20 cellular contexts compared by ENCODE assay signal in genomic region chr4:183936047-183936446, GRCh38. TPM values are rescaled to one million over a fixed set of nuclear protein-coding genes. Genes with fewer than 3 reads are reported as not detected.
DNase-seq lines count a peak whose midpoint lies in the region; ATAC-seq and TF ChIP-seq lines count a peak whose summit lies in the region.
"Had no signal": no experiment of that assay in that cellular context is flagged by ENCODE, and none has a peak within 500 bp of the region (broad histone marks: within the 10 kb centered on the region; RNA-seq: fewer than 3 reads in every experiment).

No MANE protein-coding gene starts in this region.

- H3K9me3 ChIP-seq in heart right ventricle (no peaks in the 10 kb centered on the region), SK-N-MC (ENCODE audit: low read depth, low read length) (no peaks in the 10 kb centered on the region), iPS-20b (ENCODE audit: insufficient read depth, low read depth, low read length) (no peaks in the 10 kb centered on the region)
- H3K9me3 ChIP-seq: Caco-2, HAP-1 had no signal

- H3K27ac Mint-ChIP-seq in progenitor cell of endocrine pancreas: peak overlapping the region; percentile 2
- H3K27ac Mint-ChIP-seq: CD4-positive, alpha-beta T cell had no signal

- no peaks in the 10 kb centered on the region for H3K9me3 Mint-ChIP-seq in progenitor cell of endocrine pancreas (ENCODE audit: low read depth)
- H3K9me3 Mint-ChIP-seq: CD4-positive, alpha-beta T cell had no signal

- ATAC-seq in heart right ventricle (peak in 6 of 8 donors; percentile 55 to 86 (median 78)), Right ventricle myocardium inferior (no peak), HG02763 (IDR thresholded peaks at IDR 0.05; ENCODE audit: unreplicated experiment) (no peak)
- ATAC-seq: K562 had no signal

- H3K27me3 ChIP-seq in heart right ventricle: no peaks in the 10 kb centered on the region
- no peaks in the 10 kb centered on the region for H3K27me3 ChIP-seq in iPS-20b (ENCODE audit: insufficient read depth, low read length)

- H3K4me3 ChIP-seq in heart right ventricle (no peak overlapping the region), SK-N-MC (peak overlapping the region; percentile 17; the same call in 1 of the 2 replicates), iPS-20b (ENCODE audit: low read length) (no peak overlapping the region; the same call in 1 of the 2 replicates)
- H3K4me3 ChIP-seq: HAP-1, K562 had no signal

- peak overlapping the region; percentile 30 for H3K9ac ChIP-seq in SK-N-MC (ENCODE audit: insufficient read length)
- H3K9ac ChIP-seq in iPS-20b (ENCODE audit: low read depth, low read length): peak overlapping the region; percentile 17; the same call in 1 of the 2 replicates

- no peaks in the 10 kb centered on the region for H3K27me3 Mint-ChIP-seq in progenitor cell of endocrine pancreas

- no peaks in the 10 kb centered on the region for H3K36me3 ChIP-seq in heart right ventricle
- no peaks in the 10 kb centered on the region for H3K36me3 ChIP-seq in SK-N-MC (ENCODE audit: insufficient read depth, low read length)
- no peaks in the 10 kb centered on the region for H3K36me3 ChIP-seq in iPS-20b (ENCODE audit: insufficient read depth, low read depth, low read length)
- H3K36me3 ChIP-seq: HAP-1 had no signal

- H3K36me3 Mint-ChIP-seq in progenitor cell of endocrine pancreas (ENCODE audit: insufficient read depth): peaks cover 2% of the 10 kb centered on the region

- H3K4me1 Mint-ChIP-seq in progenitor cell of endocrine pancreas (ENCODE audit: low read depth): peaks cover 18% of the 10 kb centered on the region

- intact Hi-C loops in heart right ventricle (cut with DNase I) (no loop called here), Right ventricle myocardium inferior (cut with DNase I) (no loop called here)

- H3K27ac ChIP-seq in heart right ventricle: peak overlapping the region in 2 of 10 donors; percentile 36 to 42
- peak overlapping the region; percentile 39; the same call in 1 of the 2 replicates for H3K27ac ChIP-seq in SK-N-MC
- no peak overlapping the region for H3K27ac ChIP-seq in iPS-20b (ENCODE audit: low read length)

- 38 to 49% methylated on average over 6 of the region's 6 CpGs for WGBS in heart right ventricle, 2 donors

- TF ChIP-seq CTCF in heart right ventricle (IDR thresholded peaks at IDR 0.05) (no peak), progenitor cell of endocrine pancreas (IDR thresholded peaks at IDR 0.05; ENCODE audit: unreplicated experiment) (no peak)

- no peak overlapping the region for H3K4me3 Mint-ChIP-seq in progenitor cell of endocrine pancreas (ENCODE audit: low read depth)
- H3K4me3 Mint-ChIP-seq: CD4-positive, alpha-beta T cell had no signal

- DNase-seq in heart right ventricle: peak in 1 of 2 donors; percentile 23
- DNase-seq in Right ventricle myocardium inferior (ENCODE audit: missing footprints): no peak
- DNase-seq in SK-N-MC (ENCODE audit: low read depth, low spot score): no peak
- DNase-seq in progenitor cell of endocrine pancreas (ENCODE audit: low spot score, unreplicated experiment): no peak
- DNase-seq in activated CD4-positive, alpha-beta T cell treated with anti-CD3 and anti-CD28 coated beads for 1 hour: no peak
- DNase-seq in cerebellar cortex (ENCODE audit: low spot score): no peak
- DNase-seq: Caco-2; CD4-positive, alpha-beta T cell; DMS153; GF-D8; NCI-H1694 treated with DMSO at 0.1 percent for 48 hours; NCI-H2107; NCI-H2227 treated with DMSO at 0.1 percent for 48 hours; NCI-H510A treated with DMSO at 0.1 percent for 48 hours; NCI-H774; SIG-M5 had no signal

- H3K4me1 ChIP-seq in heart right ventricle (peaks cover 0 to 35% (median 23%) of the 10 kb centered on the region in 9 donors), iPS-20b (ENCODE audit: insufficient read depth, low read length) (peaks cover 30% of the 10 kb centered on the region)
- H3K4me1 ChIP-seq: Caco-2 had no signal

RNA-seq across cellular contexts. Expression of gene STOX2, which starts 30.9 kb away (rescaled TPM):
- total RNA-seq in heart right ventricle (10 to 100 TPM in 9 of 10 donors, 1 to 10 TPM in 1; 8.3 to 25.5 (median 13.9) TPM), Right ventricle myocardium inferior (9.9 TPM), progenitor cell of endocrine pancreas (21.9 and 23.8 TPM in 2 replicates)
- 1 to 10 TPM; 2.2 to 3.1 TPM for polyA plus RNA-seq in heart right ventricle
- total RNA-seq: CD4-positive, alpha-beta T cell; K562 had no signal
- polyA plus RNA-seq: K562 had no signal

Comparison
In these comparisons a context has a peak if more than half of its experiments do, and no peak if none do; other contexts are left out.
1. ATAC-seq: peak in heart right ventricle (6 of 8); none in Right ventricle myocardium inferior (single experiment) and HG02763 (single experiment).